ENCODE assay signal across 8 cellular contexts in the genomic region with DNA sequence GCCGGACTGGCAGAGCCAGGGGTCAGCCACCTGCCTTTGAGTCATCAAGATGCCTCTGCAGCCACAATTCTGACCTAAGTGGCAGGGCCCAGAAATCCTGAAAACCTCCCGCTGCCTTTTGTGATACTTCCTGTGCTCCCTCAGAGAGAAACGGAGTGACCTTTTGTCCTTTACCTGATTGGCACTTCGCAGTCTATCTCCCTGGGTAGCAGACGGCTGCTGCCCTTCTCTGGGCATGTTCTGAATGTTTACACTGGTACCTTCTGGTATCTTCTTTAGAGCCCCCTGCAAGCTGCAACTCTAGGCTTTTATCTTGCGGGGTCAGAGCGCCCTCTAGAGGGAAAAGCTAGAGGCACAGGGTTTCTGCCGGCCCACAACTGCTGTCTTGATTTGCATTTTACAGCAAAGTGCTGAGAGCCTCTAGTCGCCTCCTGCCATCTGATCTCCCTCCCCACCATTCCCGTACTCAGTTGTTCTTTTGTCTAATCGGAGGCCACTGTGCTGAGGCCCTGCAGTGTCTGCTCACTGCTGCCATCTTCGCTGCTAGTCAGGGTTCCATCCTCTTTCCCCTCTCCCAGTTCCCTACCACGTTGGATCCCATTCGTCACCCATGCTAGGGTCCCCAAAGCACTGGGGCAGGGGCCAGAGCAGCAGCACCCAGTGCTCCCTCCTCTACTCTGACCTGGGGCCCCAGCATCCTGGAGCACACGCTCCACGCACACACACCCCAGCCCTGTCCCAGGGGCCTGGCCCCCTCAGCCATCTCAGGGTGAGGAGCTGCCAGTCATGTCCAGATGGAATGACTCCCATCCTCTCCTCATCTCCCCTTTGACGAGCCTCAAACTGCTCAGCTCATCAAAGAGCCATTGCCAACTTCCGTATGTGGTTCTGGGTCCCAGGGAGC. TPM values are rescaled to one million over a fixed set of nuclear protein-coding genes. Genes with fewer than 3 reads are reported as not detected.
DNase-seq lines count a peak whose midpoint lies in the region; ATAC-seq and TF ChIP-seq lines count a peak whose summit lies in the region.

No MANE protein-coding gene starts in this region.

- H3K4me3 ChIP-seq in kidney epithelial cell (ENCODE audit: low read depth, low read length) = no peak overlapping the region

- peak; percentile 90 for TF ChIP-seq CTCF in kidney epithelial cell (IDR thresholded peaks at IDR 0.05; ENCODE audit: insufficient read depth, low read length, poor library complexity, severe bottlenecking)

- DNase-seq in SIG-M5 treated with dmso at 0.1 percent for 504 hours (lab: John Stamatoyannopoulos, UW; ENCODE audit: unreplicated experiment) = peak; percentile 75
- no peak for DNase-seq in SIG-M5 (lab: John Stamatoyannopoulos, UW)
- DNase-seq in NCI-H2196 treated with DMSO at 0.1 percent for 48 hours (lab: John Stamatoyannopoulos, UW; ENCODE audit: unreplicated experiment) = peak; percentile 41
- peak in 3 of 4 experiments; percentile 8 to 21 (median 15) for DNase-seq in activated CD4-positive, CD25-positive, alpha-beta regulatory T cell (lab: John Stamatoyannopoulos, UW)
- peak; percentile 28 for DNase-seq in central memory CD4-positive, alpha-beta T cell
- DNase-seq in kidney epithelial cell (ENCODE audit: low read depth) = peak; percentile 48
- peak; percentile 63 for DNase-seq in stimulated activated CD4-positive, alpha-beta T cell treated with anti-CD3 and anti-CD28 coated beads, Interleukin-1b, Interleukin-23, amount 100 ng/mL, for 48 hours

- ATAC-seq in GM19324 (IDR thresholded peaks at IDR 0.05; ENCODE audit: low FRiP score, unreplicated experiment) = no peak

- no peaks in the 10 kb centered on the region for H3K36me3 ChIP-seq in kidney epithelial cell (ENCODE audit: control insufficient read depth, insufficient read depth, low read length)

- no peaks in the 10 kb centered on the region for H3K27me3 ChIP-seq in kidney epithelial cell (ENCODE audit: control insufficient read depth, insufficient read depth, low read length)

RNA-seq across cellular contexts. Expression of a gene that starts 26.7 kb away (rescaled TPM):
- 3.9 and 5.1 TPM in 2 replicates for total RNA-seq in kidney epithelial cell

RNA-seq across cellular contexts. Expression of a gene that starts 47.6 kb away (rescaled TPM):
- 138 and 216 TPM in 2 replicates for total RNA-seq in kidney epithelial cell
